Comparison of ENCODE assay signal across 1 cellular context in genomic region chr19:51065221-51065960, GRCh38.
TF ChIP-seq lines count a peak whose summit lies in the region.

No MANE protein-coding gene starts in this region.

TF ChIP-seq in H1, 55 proteins besides CTCF, POLR2A, EP300 and RAD21:
- TF ChIP-seq TCF12 (IDR thresholded peaks at IDR 0.05; ENCODE audit: low read depth, low read length) (no peak), FOSL1 (IDR thresholded peaks at IDR 0.05; ENCODE audit: insufficient read depth, low read depth, low read length) (no peak), RNF2 (IDR thresholded peaks at IDR 0.05; ENCODE audit: borderline replicate concordance, low read depth, low read length, missing control alignments, poor library complexity, severe bottlenecking) (no peak), SP2 (IDR thresholded peaks at IDR 0.05; ENCODE audit: low read length) (no peak), MAFK (IDR thresholded peaks at IDR 0.05; ENCODE audit: low read depth, low read length) (no peak), RBBP5 (IDR thresholded peaks at IDR 0.05; ENCODE audit: borderline replicate concordance, low read depth, low read length) (0 out of 2 replicates have a peak, but pooled peaks have one; percentile 44), NANOG (IDR thresholded peaks at IDR 0.05; ENCODE audit: insufficient read depth, low read depth, low read length, poor library complexity, severe bottlenecking) (no peak), KDM4A (IDR thresholded peaks at IDR 0.05; ENCODE audit: low read depth, low read length, severe bottlenecking) (peak; percentile 42), HDAC2 (IDR thresholded peaks at IDR 0.05; ENCODE audit: borderline replicate concordance in 1 of 2, low read depth in 2 of 2, low read length in 2 of 2) (no peak), POU5F1 (IDR thresholded peaks at IDR 0.05; ENCODE audit: low read depth, low read length) (no peak), JUND (IDR thresholded peaks at IDR 0.05; ENCODE audit: low read length) (no peak), CEBPB (IDR thresholded peaks at IDR 0.05; ENCODE audit: low read depth, low read length) (no peak), CHD2 (IDR thresholded peaks at IDR 0.05; ENCODE audit: low read length) (no peak)
TF ChIP-seq in H1: peak in this region for 2.
